In the genomic region with DNA sequence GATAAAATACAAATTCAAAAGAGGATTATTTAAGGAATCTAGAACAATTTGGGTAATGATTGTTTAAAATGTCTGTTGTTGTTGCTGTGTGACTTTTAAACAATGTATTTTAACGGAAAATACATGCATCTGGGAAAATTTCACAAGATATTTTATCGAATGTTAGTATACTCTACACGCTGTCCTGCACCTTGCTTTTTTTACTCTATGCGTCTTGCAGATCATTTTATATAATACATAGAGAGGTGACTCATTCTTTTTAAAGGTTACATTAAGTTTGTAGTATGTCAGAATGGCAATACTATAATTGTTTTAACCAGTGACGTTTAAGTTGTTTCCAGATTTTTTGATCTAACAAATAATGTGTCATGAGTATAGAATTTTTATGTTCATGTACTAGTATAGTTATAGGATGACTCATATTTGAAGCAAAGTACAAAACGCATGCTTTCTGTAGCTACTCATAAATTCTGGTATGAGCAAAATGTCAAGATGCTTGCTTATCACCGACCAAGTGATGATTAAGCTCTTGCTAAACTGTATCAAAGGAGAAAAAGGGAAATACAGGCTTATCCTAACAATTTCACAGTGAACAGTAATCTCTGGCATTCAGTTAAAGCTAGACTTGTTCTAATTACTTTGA, we compare ENCODE assay signal across 13 cellular contexts. TPM values are rescaled to one million over a fixed set of nuclear protein-coding genes. Genes with fewer than 3 reads are reported as not detected.
DNase-seq lines count a peak whose midpoint lies in the region; ATAC-seq and TF ChIP-seq lines count a peak whose summit lies in the region.
"Had no signal": no experiment of that assay in that cellular context is flagged by ENCODE, and none has a peak within 500 bp of the region (broad histone marks: within the 10 kb centered on the region; RNA-seq: fewer than 3 reads in every experiment).

No MANE protein-coding gene starts in this region.

- H2AFZ ChIP-seq in fibroblast of lung (ENCODE audit: low read length) = no peak overlapping the region

- DNase-seq in EL (peak; percentile 95), RKO (ENCODE audit: low spot score) (peak; percentile 72), fibroblast of lung (ENCODE audit: low read depth in 2 of 2) (peak; percentile 96 to 99), putamen (ENCODE audit: low spot score) (peak; percentile 20), retina (no peak)
- no peak for DNase-seq in stimulated activated CD4-positive, alpha-beta T cell treated with anti-CD3 and anti-CD28 coated beads, Interleukin-4, amount 100 ng/mL, for 24 hours
- DNase-seq: activated T-cell treated with anti-CD3 and anti-CD28 coated beads, Interleukin-2, amount 50 U/mL, for 72 hours; kidney had no signal

- H3K4me3 ChIP-seq in fibroblast of lung (replicated peaks in 1 of 4; ENCODE audit: control extremely low read depth in 1 of 4, insufficient read depth in 1 of 4, low read depth in 3 of 4, low read length in 4 of 4) = peak overlapping the region in 1 of 4 experiments; percentile 0
- H3K4me3 ChIP-seq: skin epidermis had no signal

- peak overlapping the region; percentile 82 for H3K27ac ChIP-seq in fibroblast of lung (ENCODE audit: insufficient read depth, low read length)
- H3K27ac ChIP-seq: skin epidermis had no signal

- no peaks in the 10 kb centered on the region for H3K27me3 ChIP-seq in fibroblast of lung (ENCODE audit: control insufficient read depth, insufficient read depth, low read length)

- ATAC-seq in GM19452 (IDR thresholded peaks at IDR 0.05; ENCODE audit: unreplicated experiment) (no peak), GM21717 (IDR thresholded peaks at IDR 0.05; ENCODE audit: unreplicated experiment) (no peak)
- ATAC-seq: activated T-cell treated with anti-CD3 and anti-CD28 coated beads, Interleukin-2, amount 50 U/mL, for 72 hours; stimulated activated memory B cell treated with anti-CD40 and anti-IgM and Interleukin-4, amounts not matched to agents 10 μg/mL and 1 μg/mL and 100 μg/mL, for 72 hours had no signal

- peak overlapping the region; percentile 10 for H3K4me2 ChIP-seq in fibroblast of lung (ENCODE audit: extremely low read depth, insufficient read depth, low read length)

- H3K79me2 ChIP-seq in fibroblast of lung (ENCODE audit: control insufficient read depth, insufficient read depth, low read length) = peaks cover 24% of the 10 kb centered on the region

- peaks cover 13% of the 10 kb centered on the region for H3K4me1 ChIP-seq in fibroblast of lung (ENCODE audit: control insufficient read depth, extremely low read depth, insufficient read depth, low read length)

- no peaks in the 10 kb centered on the region for H3K9me3 ChIP-seq in fibroblast of lung (ENCODE audit: control insufficient read depth, insufficient read depth, low read depth, low read length)

- H4K20me1 ChIP-seq in fibroblast of lung (ENCODE audit: control insufficient read depth, extremely low read depth, insufficient read depth, low read length) = no peaks in the 10 kb centered on the region

- TF ChIP-seq CTCF in fibroblast of lung (conservative IDR thresholded peaks at IDR 0.05 in 1 of 2, IDR thresholded peaks at IDR 0.05 in 1 of 2; ENCODE audit: low read depth in 1 of 2, low read length in 2 of 2) = no peak

- H3K9ac ChIP-seq in fibroblast of lung (ENCODE audit: insufficient read depth, low read length) = no peak overlapping the region

- H3K36me3 ChIP-seq in fibroblast of lung (ENCODE audit: control insufficient read depth, insufficient read depth, low read length) = no peaks in the 10 kb centered on the region

RNA-seq across cellular contexts. Expression of a gene that starts 4.9 kb away (rescaled TPM):
- 54.4 and 80.6 TPM in 2 replicates for total RNA-seq in fibroblast of lung
- polyA plus RNA-seq in fibroblast of lung = 52.3 and 156 TPM in 2 replicates
- polyA plus RNA-seq in fibroblast of lung (2012) = 30.8 and 90.5 TPM in 2 replicates
- polyA minus RNA-seq in fibroblast of lung (ENCODE audit: low replicate concordance) = 15.6 and 42.2 TPM in 2 replicates
- total RNA-seq: activated T-cell treated with anti-CD3 and anti-CD28 coated beads, Interleukin-2, amount 50 U/mL, for 72 hours; T-helper 2 cell treated with Interferon-gamma antibody and Interleukin-4, amounts not matched to agents 100 ng/mL and 5 ng/mL, for 36 hours had no signal

Comparison
In these comparisons a context has a peak if more than half of its experiments do, and no peak if none do; other contexts are left out.
1. DNase-seq: peak in EL (single experiment), RKO (single experiment), fibroblast of lung (2 of 2) and putamen (single experiment); none in stimulated activated CD4-positive, alpha-beta T cell treated with anti-CD3 and anti-CD28 coated beads, Interleukin-4, amount 100 ng/mL, for 24 hours (single experiment) and retina (single experiment).